25 cellular contexts compared by ENCODE assay signal in the genomic region with DNA sequence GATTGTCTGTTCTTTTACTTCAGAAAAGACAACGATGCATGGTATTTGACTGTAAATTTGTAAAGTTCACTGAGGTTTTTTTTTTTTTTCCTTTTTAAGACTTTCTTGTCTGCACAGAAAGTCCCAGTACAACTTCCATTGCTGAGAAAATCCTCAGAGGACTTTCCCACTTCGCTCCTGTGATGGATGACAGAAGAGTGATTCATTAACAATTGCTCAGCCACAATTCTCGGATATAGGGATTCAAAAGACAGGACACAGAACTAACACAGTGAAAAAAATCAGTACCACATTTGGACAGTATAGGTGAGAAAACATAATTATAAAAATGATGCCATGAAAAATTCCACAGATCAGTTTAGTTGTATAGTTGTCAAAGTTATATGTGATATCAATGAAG. TPM values are rescaled to one million over a fixed set of nuclear protein-coding genes. Genes with fewer than 3 reads are reported as not detected.
A peak's percentile ranks its signal among the peaks of the same experiment; 100 is the strongest.
DNase-seq lines count a peak whose midpoint lies in the region; ATAC-seq, FAIRE-seq and TF ChIP-seq lines count a peak whose summit lies in the region.
"Had no signal": no experiment of that assay in that cellular context is flagged by ENCODE, and none has a peak within 500 bp of the region (broad histone marks: within the 10 kb centered on the region; RNA-seq: fewer than 3 reads in every experiment).

No MANE protein-coding gene starts in this region.

- peaks cover 4 to 6% of the 10 kb centered on the region in 2 donors for H3K36me3 Mint-ChIP-seq in activated naive CD4-positive, alpha-beta T cell treated with anti-CD3 and anti-CD28 coated beads, Interleukin-2, amount 50 U/mL, for 72 hours

- no peak for TF ChIP-seq CTCF in bronchial epithelial cell (IDR thresholded peaks at IDR 0.05; ENCODE audit: insufficient read depth, low read length, severe bottlenecking)

- DNase-seq in HT1080 (ENCODE audit: low read depth) (peak; percentile 82), bronchial epithelial cell (ENCODE audit: low read depth) (peak; percentile 67), glomerular endothelial cell (ENCODE audit: extremely low read depth, low read depth, low spot score) (peak; percentile 78), Kasumi-1 (lab: John Stamatoyannopoulos, UW) (no peak), dedifferentiated amniotic fluid mesenchymal stem cell (ENCODE audit: extremely low spot score) (no peak)
- no peak for DNase-seq in activated naive CD4-positive, alpha-beta T cell treated with anti-CD3 and anti-CD28 coated beads, Interleukin-2, amount 50 U/mL, for 72 hours (ENCODE audit: low spot score in 2 of 2)
- DNase-seq: activated CD4-positive, alpha-beta T cell treated with anti-CD3 and anti-CD28 coated beads for 4 hours; activated CD8-positive, alpha-beta memory T cell treated with anti-CD3 and anti-CD28 coated beads, Interleukin-2, amount 10 ng/mL, durations not matched to agents 7 days and 5 days; activated naive CD8-positive, alpha-beta T cell treated with anti-CD3 and anti-CD28 coated beads for 36 hours; AML-193; body of pancreas; colonic mucosa; NCI-H1105; NCI-H2081; NCI-H82; psoas muscle; SJCRH30; stimulated activated naive CD4-positive, alpha-beta T cell; thyroid gland had no signal

- FAIRE-seq in bronchial epithelial cell (lab: Jason Lieb, UNC): no peak
- FAIRE-seq: GM12892, keratinocyte had no signal

- no peak for ATAC-seq in activated naive CD4-positive, alpha-beta T cell treated with anti-CD3 and anti-CD28 coated beads, Interleukin-2, amount 50 U/mL, for 72 hours
- ATAC-seq in GM21717 (IDR thresholded peaks at IDR 0.05; ENCODE audit: unreplicated experiment): no peak
- ATAC-seq: activated CD8-positive, alpha-beta memory T cell treated with anti-CD3 and anti-CD28 coated beads, Interleukin-2, amount 10 ng/mL, durations not matched to agents 7 days and 5 days; body of pancreas; psoas muscle had no signal

- H3K4me3 ChIP-seq in bronchial epithelial cell (ENCODE audit: low read depth, low read length): no peak overlapping the region
- H3K4me3 ChIP-seq: body of pancreas, colonic mucosa, lung, psoas muscle, SJCRH30, smooth muscle cell, thyroid gland had no signal

- peaks cover 10% of the 10 kb centered on the region for H3K36me3 ChIP-seq in bronchial epithelial cell (ENCODE audit: control insufficient read depth, insufficient read depth, low read length)
- H3K36me3 ChIP-seq: colonic mucosa had no signal

- H3K9me3 Mint-ChIP-seq in activated naive CD4-positive, alpha-beta T cell treated with anti-CD3 and anti-CD28 coated beads, Interleukin-2, amount 50 U/mL, for 72 hours: no peaks in the 10 kb centered on the region
- H3K9me3 Mint-ChIP-seq: activated naive CD8-positive, alpha-beta T cell treated with anti-CD3 and anti-CD28 coated beads for 36 hours; activated T-helper 1 cell treated with anti-CD3 and anti-CD28 coated beads, Interleukin-12 subunit alpha, Interleukin-12 subunit beta, Interleukin-2, Interleukin-4 antibody, amounts not matched to agents 30 ng/mL and 10 ng/mL and 1 ng/mL, durations not matched to agents 14 hours and 24 hours and 36 hours had no signal

- H3K27me3 ChIP-seq in bronchial epithelial cell (ENCODE audit: control insufficient read depth, insufficient read depth, low read length): no peaks in the 10 kb centered on the region
- H3K27me3 ChIP-seq: body of pancreas, colonic mucosa, SJCRH30, thyroid gland had no signal

- H3K27ac Mint-ChIP-seq in activated naive CD4-positive, alpha-beta T cell treated with anti-CD3 and anti-CD28 coated beads, Interleukin-2, amount 50 U/mL, for 72 hours: no peak overlapping the region
- H3K27ac Mint-ChIP-seq: activated CD8-positive, alpha-beta memory T cell treated with anti-CD3 and anti-CD28 coated beads, Interleukin-2, amount 10 ng/mL, durations not matched to agents 7 days and 5 days; activated naive CD8-positive, alpha-beta T cell treated with anti-CD3 and anti-CD28 coated beads for 36 hours; activated T-helper 1 cell treated with anti-CD3 and anti-CD28 coated beads, Interleukin-12 subunit alpha, Interleukin-12 subunit beta, Interleukin-2, Interleukin-4 antibody, amounts not matched to agents 30 ng/mL and 10 ng/mL and 1 ng/mL, durations not matched to agents 14 hours and 24 hours and 36 hours had no signal

RNA-seq across cellular contexts. Expression of gene SEC23IP, which starts 48.0 kb away (rescaled TPM):
- 36.2 and 45.4 TPM in 2 replicates for total RNA-seq in HT1080 (2014; rRNA removed; shearing (Covaris generic))
- polyA plus RNA-seq in HT1080 (2015; cell fraction: cytosol; rRNA removed): 28.4 and 31.3 TPM in 2 replicates
- 77.4 and 81.0 TPM in 2 replicates for polyA plus RNA-seq in HT1080 (2015; cell fraction: nucleus; rRNA removed)
- total RNA-seq in bronchial epithelial cell (10.3 and 22.5 TPM in 2 replicates), glomerular endothelial cell (17.8 and 58.3 TPM in 2 replicates)
- total RNA-seq in activated naive CD4-positive, alpha-beta T cell treated with anti-CD3 and anti-CD28 coated beads, Interleukin-2, amount 50 U/mL, for 72 hours: 10 to 100 TPM; 59.5 to 71.0 TPM

Comparison
In these comparisons a context has a peak if more than half of its experiments do, and no peak if none do; other contexts are left out.
1. DNase-seq: peak in HT1080 (single experiment), bronchial epithelial cell (single experiment) and glomerular endothelial cell (single experiment); none in activated naive CD4-positive, alpha-beta T cell treated with anti-CD3 and anti-CD28 coated beads, Interleukin-2, amount 50 U/mL, for 72 hours (0 of 2), Kasumi-1 (0 of 2) and dedifferentiated amniotic fluid mesenchymal stem cell (single experiment).